1 cellular context compared by ENCODE assay signal in genomic region chr1:10936998-10937901, GRCh38.
TF ChIP-seq lines count a peak whose summit lies in the region.

No MANE protein-coding gene starts in this region.

TF ChIP-seq in HepG2, 621 proteins besides CTCF, POLR2A, EP300 and RAD21 (continued from another document and continues in another):
- TF ChIP-seq, protein P1, sequence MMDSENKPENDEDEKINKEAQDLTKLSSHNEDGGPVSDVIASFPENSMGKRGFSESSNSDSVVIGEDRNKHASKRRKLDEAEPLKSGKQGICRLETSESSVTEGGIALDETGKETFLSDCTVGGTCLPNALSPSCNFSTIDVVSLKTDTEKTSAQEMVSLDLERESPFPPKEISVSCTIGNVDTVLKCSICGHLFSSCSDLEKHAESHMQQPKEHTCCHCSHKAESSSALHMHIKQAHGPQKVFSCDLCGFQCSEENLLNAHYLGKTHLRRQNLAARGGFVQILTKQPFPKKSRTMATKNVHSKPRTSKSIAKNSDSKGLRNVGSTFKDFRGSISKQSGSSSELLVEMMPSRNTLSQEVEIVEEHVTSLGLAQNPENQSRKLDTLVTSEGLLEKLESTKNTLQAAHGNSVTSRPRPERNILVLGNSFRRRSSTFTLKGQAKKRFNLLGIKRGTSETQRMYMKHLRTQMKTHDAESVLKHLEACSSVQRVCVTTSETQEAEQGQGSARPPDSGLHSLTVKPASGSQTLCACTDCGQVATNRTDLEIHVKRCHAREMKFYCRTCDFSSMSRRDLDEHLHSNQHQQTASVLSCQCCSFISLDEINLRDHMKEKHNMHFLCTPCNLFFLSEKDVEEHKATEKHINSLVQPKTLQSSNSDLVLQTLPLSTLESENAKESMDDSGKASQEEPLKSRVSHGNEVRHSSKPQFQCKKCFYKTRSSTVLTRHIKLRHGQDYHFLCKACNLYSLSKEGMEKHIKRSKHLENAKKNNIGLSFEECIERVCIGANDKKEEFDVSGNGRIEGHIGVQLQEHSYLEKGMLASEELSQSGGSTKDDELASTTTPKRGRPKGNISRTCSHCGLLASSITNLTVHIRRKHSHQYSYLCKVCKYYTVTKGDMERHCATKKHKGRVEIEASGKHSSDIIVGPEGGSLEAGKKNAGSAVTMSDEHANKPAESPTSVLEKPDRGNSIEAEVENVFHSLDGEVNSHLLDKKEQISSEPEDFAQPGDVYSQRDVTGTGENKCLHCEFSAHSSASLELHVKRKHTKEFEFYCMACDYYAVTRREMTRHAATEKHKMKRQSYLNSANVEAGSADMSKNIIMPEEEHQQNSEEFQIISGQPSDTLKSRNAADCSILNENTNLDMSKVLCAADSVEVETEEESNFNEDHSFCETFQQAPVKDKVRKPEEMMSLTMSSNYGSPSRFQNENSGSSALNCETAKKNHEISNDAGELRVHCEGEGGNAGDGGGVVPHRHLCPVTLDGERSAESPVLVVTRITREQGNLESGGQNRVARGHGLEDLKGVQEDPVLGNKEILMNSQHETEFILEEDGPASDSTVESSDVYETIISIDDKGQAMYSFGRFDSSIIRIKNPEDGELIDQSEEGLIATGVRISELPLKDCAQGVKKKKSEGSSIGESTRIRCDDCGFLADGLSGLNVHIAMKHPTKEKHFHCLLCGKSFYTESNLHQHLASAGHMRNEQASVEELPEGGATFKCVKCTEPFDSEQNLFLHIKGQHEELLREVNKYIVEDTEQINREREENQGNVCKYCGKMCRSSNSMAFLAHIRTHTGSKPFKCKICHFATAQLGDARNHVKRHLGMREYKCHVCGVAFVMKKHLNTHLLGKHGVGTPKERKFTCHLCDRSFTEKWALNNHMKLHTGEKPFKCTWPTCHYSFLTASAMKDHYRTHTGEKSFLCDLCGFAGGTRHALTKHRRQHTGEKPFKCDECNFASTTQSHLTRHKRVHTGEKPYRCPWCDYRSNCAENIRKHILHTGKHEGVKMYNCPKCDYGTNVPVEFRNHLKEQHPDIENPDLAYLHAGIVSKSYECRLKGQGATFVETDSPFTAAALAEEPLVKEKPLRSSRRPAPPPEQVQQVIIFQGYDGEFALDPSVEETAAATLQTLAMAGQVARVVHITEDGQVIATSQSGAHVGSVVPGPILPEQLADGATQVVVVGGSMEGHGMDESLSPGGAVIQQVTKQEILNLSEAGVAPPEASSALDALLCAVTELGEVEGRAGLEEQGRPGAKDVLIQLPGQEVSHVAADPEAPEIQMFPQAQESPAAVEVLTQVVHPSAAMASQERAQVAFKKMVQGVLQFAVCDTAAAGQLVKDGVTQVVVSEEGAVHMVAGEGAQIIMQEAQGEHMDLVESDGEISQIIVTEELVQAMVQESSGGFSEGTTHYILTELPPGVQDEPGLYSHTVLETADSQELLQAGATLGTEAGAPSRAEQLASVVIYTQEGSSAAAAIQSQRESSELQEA (CRISPR knock-in tag; IDR thresholded peaks at IDR 0.05; ENCODE audit: not compliant biosample characterization): no peak
- no peak; the same call in 1 of the 2 replicates for TF ChIP-seq NKX3-1 (CRISPR knock-in tag; IDR thresholded peaks at IDR 0.05)
- TF ChIP-seq CREB3 (CRISPR knock-in tag; IDR thresholded peaks at IDR 0.05): no peak
- TF ChIP-seq, protein P2, sequence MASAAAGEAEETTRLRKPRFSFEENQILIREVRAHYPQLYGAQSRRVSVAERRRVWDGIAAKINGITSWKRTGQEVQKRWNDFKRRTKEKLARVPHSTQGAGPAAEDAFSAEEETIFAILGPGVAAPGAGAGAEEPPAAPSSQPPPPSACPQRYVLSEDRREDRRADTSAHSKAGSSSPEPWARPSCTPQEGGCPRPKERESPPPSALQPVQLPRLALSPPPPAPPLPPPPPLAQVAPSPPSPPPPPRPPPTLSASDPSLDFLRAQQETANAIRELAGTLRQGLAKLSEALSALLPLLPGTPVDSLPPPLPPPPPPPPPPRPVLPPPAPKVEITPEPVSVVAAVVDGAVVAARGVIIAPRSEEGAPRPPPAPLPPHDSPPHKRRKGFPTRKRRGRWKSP (CRISPR knock-in tag; IDR thresholded peaks at IDR 0.05): peak; percentile 48; the same call in 1 of the 2 replicates
- no peak for TF ChIP-seq PAX8 (CRISPR knock-in tag; IDR thresholded peaks at IDR 0.05; ENCODE audit: borderline replicate concordance)
- TF ChIP-seq, protein P3, sequence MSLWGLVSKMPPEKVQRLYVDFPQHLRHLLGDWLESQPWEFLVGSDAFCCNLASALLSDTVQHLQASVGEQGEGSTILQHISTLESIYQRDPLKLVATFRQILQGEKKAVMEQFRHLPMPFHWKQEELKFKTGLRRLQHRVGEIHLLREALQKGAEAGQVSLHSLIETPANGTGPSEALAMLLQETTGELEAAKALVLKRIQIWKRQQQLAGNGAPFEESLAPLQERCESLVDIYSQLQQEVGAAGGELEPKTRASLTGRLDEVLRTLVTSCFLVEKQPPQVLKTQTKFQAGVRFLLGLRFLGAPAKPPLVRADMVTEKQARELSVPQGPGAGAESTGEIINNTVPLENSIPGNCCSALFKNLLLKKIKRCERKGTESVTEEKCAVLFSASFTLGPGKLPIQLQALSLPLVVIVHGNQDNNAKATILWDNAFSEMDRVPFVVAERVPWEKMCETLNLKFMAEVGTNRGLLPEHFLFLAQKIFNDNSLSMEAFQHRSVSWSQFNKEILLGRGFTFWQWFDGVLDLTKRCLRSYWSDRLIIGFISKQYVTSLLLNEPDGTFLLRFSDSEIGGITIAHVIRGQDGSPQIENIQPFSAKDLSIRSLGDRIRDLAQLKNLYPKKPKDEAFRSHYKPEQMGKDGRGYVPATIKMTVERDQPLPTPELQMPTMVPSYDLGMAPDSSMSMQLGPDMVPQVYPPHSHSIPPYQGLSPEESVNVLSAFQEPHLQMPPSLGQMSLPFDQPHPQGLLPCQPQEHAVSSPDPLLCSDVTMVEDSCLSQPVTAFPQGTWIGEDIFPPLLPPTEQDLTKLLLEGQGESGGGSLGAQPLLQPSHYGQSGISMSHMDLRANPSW (CRISPR knock-in tag; IDR thresholded peaks at IDR 0.05; ENCODE audit: borderline replicate concordance): no peak
- TF ChIP-seq RBAK (CRISPR knock-in tag; IDR thresholded peaks at IDR 0.05): no peak
- no peak for TF ChIP-seq FLYWCH1 (CRISPR knock-in tag; IDR thresholded peaks at IDR 0.05)
- TF ChIP-seq ZBTB7A (CRISPR knock-in tag; IDR thresholded peaks at IDR 0.05): no peak
- TF ChIP-seq ZNF296 (CRISPR knock-in tag; conservative IDR thresholded peaks at IDR 0.05): 0 out of 2 replicates have a peak, but pooled peaks have one; percentile 47
- TF ChIP-seq KAT7 (CRISPR knock-in tag; IDR thresholded peaks at IDR 0.05; ENCODE audit: borderline replicate concordance): no peak
- TF ChIP-seq TEAD2 (CRISPR knock-in tag; IDR thresholded peaks at IDR 0.05): no peak
- peak; percentile 45 for TF ChIP-seq HNRNPLL (IDR thresholded peaks at IDR 0.05; ENCODE audit: low read depth, low read length, poor library complexity, severe bottlenecking)
- peak; percentile 46; the same call in 1 of the 2 replicates for TF ChIP-seq FOXJ3 (CRISPR knock-in tag; IDR thresholded peaks at IDR 0.05; ENCODE audit: borderline replicate concordance)
- no peak; the same call in 1 of the 2 replicates for TF ChIP-seq MIER3 (CRISPR knock-in tag; IDR thresholded peaks at IDR 0.05; ENCODE audit: borderline replicate concordance)
- no peak for TF ChIP-seq ZUFSP (CRISPR knock-in tag; IDR thresholded peaks at IDR 0.05; ENCODE audit: borderline replicate concordance)
- no peak for TF ChIP-seq MXD4 (CRISPR knock-in tag; IDR thresholded peaks at IDR 0.05)
- no peak for TF ChIP-seq ZBTB21 (CRISPR knock-in tag; IDR thresholded peaks at IDR 0.05)
- TF ChIP-seq ZSCAN22 (CRISPR knock-in tag; IDR thresholded peaks at IDR 0.05): no peak
- TF ChIP-seq ZNF512B (CRISPR knock-in tag; IDR thresholded peaks at IDR 0.05; ENCODE audit: borderline replicate concordance): no peak
- no peak for TF ChIP-seq TOE1 (CRISPR knock-in tag; IDR thresholded peaks at IDR 0.05)
- TF ChIP-seq IKZF5 (CRISPR knock-in tag; IDR thresholded peaks at IDR 0.05): peak; percentile 75
- no peak for TF ChIP-seq ZIK1 (CRISPR knock-in tag; IDR thresholded peaks at IDR 0.05; ENCODE audit: borderline replicate concordance, low read depth)
- TF ChIP-seq ZNF337 (CRISPR knock-in tag; IDR thresholded peaks at IDR 0.05; ENCODE audit: borderline replicate concordance, low read depth): no peak
- TF ChIP-seq, protein P4, sequence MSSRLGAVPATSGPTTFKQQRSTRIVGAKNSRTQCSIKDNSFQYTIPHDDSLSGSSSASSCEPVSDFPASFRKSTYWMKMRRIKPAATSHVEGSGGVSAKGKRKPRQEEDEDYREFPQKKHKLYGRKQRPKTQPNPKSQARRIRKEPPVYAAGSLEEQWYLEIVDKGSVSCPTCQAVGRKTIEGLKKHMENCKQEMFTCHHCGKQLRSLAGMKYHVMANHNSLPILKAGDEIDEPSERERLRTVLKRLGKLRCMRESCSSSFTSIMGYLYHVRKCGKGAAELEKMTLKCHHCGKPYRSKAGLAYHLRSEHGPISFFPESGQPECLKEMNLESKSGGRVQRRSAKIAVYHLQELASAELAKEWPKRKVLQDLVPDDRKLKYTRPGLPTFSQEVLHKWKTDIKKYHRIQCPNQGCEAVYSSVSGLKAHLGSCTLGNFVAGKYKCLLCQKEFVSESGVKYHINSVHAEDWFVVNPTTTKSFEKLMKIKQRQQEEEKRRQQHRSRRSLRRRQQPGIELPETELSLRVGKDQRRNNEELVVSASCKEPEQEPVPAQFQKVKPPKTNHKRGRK (CRISPR knock-in tag; IDR thresholded peaks at IDR 0.05): no peak
- TF ChIP-seq E2F1 (CRISPR knock-in tag; IDR thresholded peaks at IDR 0.05): no peak
- TF ChIP-seq ZNF383 (CRISPR knock-in tag; IDR thresholded peaks at IDR 0.05; ENCODE audit: borderline replicate concordance): no peak
- TF ChIP-seq KDM2A (CRISPR knock-in tag; IDR thresholded peaks at IDR 0.05; ENCODE audit: borderline replicate concordance, low read depth): peak; percentile 76; the same call in 1 of the 2 replicates
- peak; percentile 84 for TF ChIP-seq FOXP4 (CRISPR knock-in tag; IDR thresholded peaks at IDR 0.05)
- TF ChIP-seq MEIS2 (CRISPR knock-in tag; IDR thresholded peaks at IDR 0.05): peak; percentile 63; the same call in 1 of the 2 replicates
- no peak; a peak in 1 of 4 replicates for TF ChIP-seq KLF16 (CRISPR knock-in tag; IDR thresholded peaks at IDR 0.05)
- TF ChIP-seq SMAD3 (CRISPR knock-in tag; IDR thresholded peaks at IDR 0.05): peak; percentile 38; the same call in 1 of the 2 replicates
